Comparison of ENCODE assay signal across 8 cellular contexts in the genomic region with DNA sequence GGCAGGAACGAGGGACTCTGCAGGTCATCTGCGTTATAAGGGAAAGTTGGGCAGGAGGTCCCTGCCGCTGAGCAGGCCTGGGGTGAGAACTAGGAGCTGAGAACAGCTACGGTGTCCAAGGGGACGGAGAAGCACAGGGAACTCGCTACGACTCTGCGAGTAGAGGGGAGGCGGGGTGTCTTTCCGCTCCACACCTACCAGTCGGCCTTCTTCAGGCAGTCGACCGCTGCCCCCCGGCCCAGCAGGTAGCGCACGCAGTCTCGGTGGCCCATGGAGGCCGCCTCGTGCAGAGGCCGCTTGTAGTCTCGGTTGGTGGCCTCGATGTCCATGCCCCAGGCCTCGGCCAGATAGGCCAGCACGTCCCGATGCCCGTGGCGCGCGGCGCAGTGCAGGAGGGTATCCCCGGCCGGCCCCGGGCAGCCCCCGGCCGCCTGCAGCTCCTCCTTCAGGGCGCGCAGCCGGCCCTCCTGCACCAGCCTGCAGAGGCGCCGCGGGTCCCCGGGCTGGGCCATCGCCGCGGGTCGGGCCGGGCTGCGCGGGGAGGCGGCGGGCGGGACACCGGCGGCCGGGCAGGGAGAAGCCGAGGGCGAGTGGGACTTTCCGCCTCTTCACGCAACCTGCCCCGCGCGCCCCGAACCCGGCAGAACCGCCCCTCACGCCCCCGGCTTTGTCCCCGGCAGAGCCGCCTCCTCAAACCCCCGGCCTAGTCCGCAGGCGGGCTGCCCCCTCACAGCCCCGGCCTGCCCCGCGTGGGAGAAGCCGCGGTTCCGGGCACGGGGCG. TPM values are rescaled to one million over a fixed set of nuclear protein-coding genes. Genes with fewer than 3 reads are reported as not detected.
DNase-seq lines count a peak whose midpoint lies in the region; ATAC-seq and TF ChIP-seq lines count a peak whose summit lies in the region.

No MANE protein-coding gene starts in this region.

- peaks cover 7% of the 10 kb centered on the region for H3K27me3 Mint-ChIP-seq in GM23338 (ENCODE audit: insufficient read depth, low read depth, poor library complexity)
- H3K27me3 Mint-ChIP-seq in activated CD4-positive, alpha-beta memory T cell treated with anti-CD3 and anti-CD28 coated beads, Interleukin-2, amount 10 ng/mL, durations not matched to agents 7 days and 5 days = no peaks in the 10 kb centered on the region

- peaks cover 40% of the 10 kb centered on the region for H4K20me1 ChIP-seq in GM23338 (replicated peaks; ENCODE audit: insufficient read depth)

- no peaks in the 10 kb centered on the region for H3K9me3 Mint-ChIP-seq in GM23338
- no peaks in the 10 kb centered on the region for H3K9me3 Mint-ChIP-seq in activated CD4-positive, alpha-beta memory T cell treated with anti-CD3 and anti-CD28 coated beads, Interleukin-2, amount 10 ng/mL, durations not matched to agents 7 days and 5 days

- DNase-seq in GM23338 (ENCODE audit: low spot score) (peak; percentile 70), MG63 (peak; percentile 39), epithelial cell of prostate (ENCODE audit: low read depth, low spot score) (no peak), myocyte (ENCODE audit: low read depth) (peak; percentile 35), NCI-H2107 treated with DMSO at 0.1 percent for 48 hours (lab: John Stamatoyannopoulos, UW; ENCODE audit: unreplicated experiment) (no peak)
- peak; percentile 49 for DNase-seq in activated CD4-positive, alpha-beta memory T cell treated with anti-CD3 and anti-CD28 coated beads, Interleukin-2, amount 10 ng/mL, durations not matched to agents 7 days and 5 days

- no peaks in the 10 kb centered on the region for H3K9me2 ChIP-seq in GM23338 (ENCODE audit: insufficient read depth)

- peak; percentile 71 for ATAC-seq in GM23338

- H3K4me3 Mint-ChIP-seq in GM23338 = peak overlapping the region; percentile 96
- peak overlapping the region; percentile 84 for H3K4me3 Mint-ChIP-seq in activated CD4-positive, alpha-beta memory T cell treated with anti-CD3 and anti-CD28 coated beads, Interleukin-2, amount 10 ng/mL, durations not matched to agents 7 days and 5 days

- H3K27ac ChIP-seq in GM23338 (ENCODE audit: low read depth) (no peak overlapping the region), epithelial cell of prostate (peak overlapping the region; percentile 22), stomach smooth muscle (ENCODE audit: low read length) (peak overlapping the region; percentile 53)

- peaks cover 3% of the 10 kb centered on the region; the same call in 1 of the 2 replicates for H3F3A ChIP-seq in GM23338 (replicated peaks; ENCODE audit: low read depth)

- H3K4me3 ChIP-seq in GM08714 (ENCODE audit: low read length) = peak overlapping the region; percentile 93
- H3K4me3 ChIP-seq in GM23338 = peak overlapping the region; percentile 90
- H3K4me3 ChIP-seq in MG63 = peak overlapping the region; percentile 93
- H3K4me3 ChIP-seq in stomach smooth muscle (ENCODE audit: low read length in 2 of 2) = peak overlapping the region; percentile 59 to 87

- H3K4me2 ChIP-seq in GM23338 = peak overlapping the region; percentile 98

- POLR2A ChIA-PET in activated CD4-positive, alpha-beta memory T cell treated with anti-CD3 and anti-CD28 coated beads, Interleukin-2, amount 10 ng/mL, durations not matched to agents 7 days and 5 days (lab: Charles Lee) = interaction anchor here (0.7 to 4.3 kb wide), 14 partner anchors 12 to 205 kb away, joined by 3 to 42 read pairs (median 6); partner anchors contain the start of genes GDI2, IL15RA and TASOR2

- H3K27me3 ChIP-seq in GM23338 (ENCODE audit: insufficient read depth) (no peaks in the 10 kb centered on the region), MG63 (no peaks in the 10 kb centered on the region), stomach smooth muscle (ENCODE audit: control insufficient read depth in 1 of 2, insufficient read depth in 2 of 2, low read length in 2 of 2) (no peaks in the 10 kb centered on the region)

- H3K27ac Mint-ChIP-seq in GM23338 = peak overlapping the region; percentile 52; the same call in 1 of the 2 replicates
- H3K27ac Mint-ChIP-seq in activated CD4-positive, alpha-beta memory T cell treated with anti-CD3 and anti-CD28 coated beads, Interleukin-2, amount 10 ng/mL, durations not matched to agents 7 days and 5 days = no peak overlapping the region

- CTCF ChIA-PET in activated CD4-positive, alpha-beta memory T cell treated with anti-CD3 and anti-CD28 coated beads, Interleukin-2, amount 10 ng/mL, durations not matched to agents 7 days and 5 days (lab: Charles Lee) = interaction anchor here (0.5 to 2.7 kb wide), 10 partner anchors 11 to 411 kb away, joined by 3 to 9 read pairs (median 5); partner anchors contain the start of genes GDI2 and IL15RA

- peaks cover 53% of the 10 kb centered on the region for H3K79me2 ChIP-seq in GM23338 (replicated peaks; ENCODE audit: insufficient read depth)

- H3K36me3 ChIP-seq in GM23338 (ENCODE audit: insufficient read depth) (peaks cover 13% of the 10 kb centered on the region), MG63 (peaks cover 50% of the 10 kb centered on the region), stomach smooth muscle (ENCODE audit: control insufficient read depth in 2 of 2, insufficient read depth in 2 of 2, low read length in 2 of 2) (peaks cover 10 to 12% of the 10 kb centered on the region in 2 donors)

- peaks cover 30% of the 10 kb centered on the region for H3K4me1 Mint-ChIP-seq in GM23338
- H3K4me1 Mint-ChIP-seq in activated CD4-positive, alpha-beta memory T cell treated with anti-CD3 and anti-CD28 coated beads, Interleukin-2, amount 10 ng/mL, durations not matched to agents 7 days and 5 days = peaks cover 41% of the 10 kb centered on the region

- peak overlapping the region; percentile 94 for H2AFZ ChIP-seq in GM23338

- H3K36me3 Mint-ChIP-seq in GM23338 (ENCODE audit: low read depth) = peaks cover 39% of the 10 kb centered on the region
- peaks cover 32% of the 10 kb centered on the region for H3K36me3 Mint-ChIP-seq in activated CD4-positive, alpha-beta memory T cell treated with anti-CD3 and anti-CD28 coated beads, Interleukin-2, amount 10 ng/mL, durations not matched to agents 7 days and 5 days (ENCODE audit: low read depth)

- H3K9me3 ChIP-seq in MG63 (no peaks in the 10 kb centered on the region), stomach smooth muscle (ENCODE audit: control insufficient read depth in 2 of 2, low read length in 2 of 2) (no peaks in the 10 kb centered on the region)

- no peak for TF ChIP-seq CTCF in GM23338 (conservative IDR thresholded peaks at IDR 0.05; ENCODE audit: low read depth in 2 of 2)

- H3K4me1 ChIP-seq in GM23338 (ENCODE audit: insufficient read depth) = peaks cover 13% of the 10 kb centered on the region
- peaks cover 31% of the 10 kb centered on the region for H3K4me1 ChIP-seq in stomach smooth muscle (ENCODE audit: control insufficient read depth, insufficient read depth, low read length)

- peak overlapping the region; percentile 24 to 72 for H3K9ac ChIP-seq in stomach smooth muscle (ENCODE audit: low read length in 2 of 2)

TF ChIP-seq in GM23338, 12 proteins besides CTCF, POLR2A, EP300 and RAD21:
- TF ChIP-seq POLR2AphosphoS5 (IDR thresholded peaks at IDR 0.05; ENCODE audit: low read depth) (peak; percentile 67; the same call in 1 of the 2 replicates), CREB1 (CRISPR knock-in tag; IDR thresholded peaks at IDR 0.05; ENCODE audit: low read depth) (no peak), JUNB (IDR thresholded peaks at IDR 0.05; ENCODE audit: unreplicated experiment) (no peak)

RNA-seq across cellular contexts. Expression of gene ANKRD16, which starts 0.7 kb away (rescaled TPM):
- 16.1 and 20.2 TPM in 2 replicates for total RNA-seq in GM23338 (2014; rRNA removed; shearing (Covaris generic))
- 6.4 and 7.5 TPM in 2 replicates for polyA plus RNA-seq in GM23338 (2016; fragmentation: Nextera tagmentation; extraction: Ambion mirVana)
- total RNA-seq in MG63 (2014; rRNA removed; shearing (Covaris generic); ENCODE audit: low replicate concordance) = 7.4 and 12.2 TPM in 2 replicates
- 1 to 10 TPM; 3.3 to 5.4 TPM for total RNA-seq in activated CD4-positive, alpha-beta memory T cell treated with anti-CD3 and anti-CD28 coated beads, Interleukin-2, amount 10 ng/mL, durations not matched to agents 7 days and 5 days
- 10.2 and 12.1 TPM in 2 replicates for total RNA-seq in myocyte
- 6.3 TPM for polyA plus RNA-seq in myocyte (2012)

RNA-seq across cellular contexts. Expression of gene FBH1, which starts 1.0 kb away (rescaled TPM):
- 84.0 and 90.8 TPM in 2 replicates for total RNA-seq in GM23338 (2014; rRNA removed; shearing (Covaris generic))
- polyA plus RNA-seq in GM23338 (2016; fragmentation: Nextera tagmentation; extraction: Ambion mirVana) = 62.5 and 68.0 TPM in 2 replicates
- total RNA-seq in MG63 (2014; rRNA removed; shearing (Covaris generic); ENCODE audit: low replicate concordance) = 54.3 and 98.6 TPM in 2 replicates
- 10 to 100 TPM; 54.8 to 61.6 TPM for total RNA-seq in activated CD4-positive, alpha-beta memory T cell treated with anti-CD3 and anti-CD28 coated beads, Interleukin-2, amount 10 ng/mL, durations not matched to agents 7 days and 5 days
- total RNA-seq in myocyte = 69.3 and 75.2 TPM in 2 replicates
- 45.0 TPM for polyA plus RNA-seq in myocyte (2012)

Comparison
In these comparisons a context has a peak if more than half of its experiments do, and no peak if none do; other contexts are left out.
1. DNase-seq: peak in GM23338 (single experiment), MG63 (single experiment), activated CD4-positive, alpha-beta memory T cell treated with anti-CD3 and anti-CD28 coated beads, Interleukin-2, amount 10 ng/mL, durations not matched to agents 7 days and 5 days (single experiment) and myocyte (single experiment); none in epithelial cell of prostate (single experiment) and NCI-H2107 treated with DMSO at 0.1 percent for 48 hours (single experiment).
2. Peak in every context shown above with its lines, with median percentiles within 50 percentile points of each other: H3K4me3 ChIP-seq.